ENCODE assay signal across 8 cellular contexts in the genomic region with DNA sequence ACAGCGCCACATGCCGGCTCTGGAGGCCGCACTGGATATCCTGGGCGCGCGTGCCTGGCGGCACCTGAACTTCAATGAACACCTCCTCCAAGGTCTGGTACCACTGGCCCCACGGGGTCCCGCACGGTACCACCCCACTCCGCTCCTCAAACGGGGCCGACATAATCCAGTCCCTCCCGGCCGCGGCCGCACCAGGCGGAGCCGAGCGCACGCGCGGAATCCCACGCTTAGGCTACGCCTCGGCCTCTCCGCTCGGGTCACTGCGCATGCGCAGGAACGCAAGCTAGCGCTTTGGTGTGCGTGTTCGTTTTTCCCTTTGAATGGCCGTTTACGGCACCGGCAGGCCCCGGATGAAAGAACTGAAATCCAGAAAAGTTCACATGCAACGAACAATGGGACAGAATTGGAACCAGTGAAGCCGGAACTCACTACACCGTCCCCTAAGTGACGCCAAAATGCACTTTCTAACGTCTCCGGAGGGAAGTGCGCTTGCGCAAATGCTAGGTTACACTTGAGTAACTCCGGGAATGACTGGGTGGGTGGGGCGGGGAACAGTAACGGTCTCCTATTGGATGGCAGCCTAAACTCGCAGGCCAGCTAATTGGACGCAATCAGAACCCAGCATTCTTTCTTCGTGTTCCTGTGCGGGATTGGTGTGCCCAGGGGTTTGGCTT. TPM values are rescaled to one million over a fixed set of nuclear protein-coding genes. Genes with fewer than 3 reads are reported as not detected.
DNase-seq lines count a peak whose midpoint lies in the region; ATAC-seq and TF ChIP-seq lines count a peak whose summit lies in the region.

A gene with protein sequence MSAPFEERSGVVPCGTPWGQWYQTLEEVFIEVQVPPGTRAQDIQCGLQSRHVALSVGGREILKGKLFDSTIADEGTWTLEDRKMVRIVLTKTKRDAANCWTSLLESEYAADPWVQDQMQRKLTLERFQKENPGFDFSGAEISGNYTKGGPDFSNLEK (minus strand): TSS at position 215 of the 674 bp plus-strand sequence. CDS start 52 bp downstream, at position 163.

- H3K27ac Mint-ChIP-seq in progenitor cell of endocrine pancreas: peak within 1 kb of the TSS; percentile 100

- peak within 1 kb of the TSS; percentile 90 for H3K4me3 Mint-ChIP-seq in progenitor cell of endocrine pancreas (ENCODE audit: low read depth)

- H3K36me3 Mint-ChIP-seq in progenitor cell of endocrine pancreas (ENCODE audit: insufficient read depth): peaks cover 14% of the 10 kb centered on the region

- H3K36me3 ChIP-seq in left ventricle myocardium inferior (peaks cover 13% of the 10 kb centered on the region), urinary bladder (ENCODE audit: insufficient read depth) (no peaks in the 10 kb centered on the region)

- intact Hi-C loops in T-helper 1 cell treated with Interleukin-12 subunit alpha and Interleukin-12 subunit beta and Interleukin-4 antibody, amounts not matched to agents 30 ng/mL and 1 ng/mL, for 36 hours (cut with micrococcal nuclease): loop anchor here (1.0 kb wide), 3 partner anchors 9 to 45 kb away; partner anchors contain the start of genes CCNG1 and MAT2B
- intact Hi-C loops in left ventricle myocardium inferior (cut with micrococcal nuclease): no loop called here

- peaks cover 12% of the 10 kb centered on the region for H3K4me1 Mint-ChIP-seq in progenitor cell of endocrine pancreas (ENCODE audit: low read depth)

- no peaks in the 10 kb centered on the region for H3K27me3 ChIP-seq in left ventricle myocardium inferior (ENCODE audit: low read depth)

- H3K4me3 ChIP-seq in left ventricle myocardium inferior (peak within 1 kb of the TSS; percentile 89), urinary bladder (ENCODE audit: low read depth, low read length) (peak within 1 kb of the TSS; percentile 57)

- H3K4me1 ChIP-seq in left ventricle myocardium inferior: peaks cover 40% of the 10 kb centered on the region
- H3K4me1 ChIP-seq in urinary bladder (ENCODE audit: insufficient read depth): no peaks in the 10 kb centered on the region

- H3K27me3 Mint-ChIP-seq in progenitor cell of endocrine pancreas: no peaks in the 10 kb centered on the region

- peak; percentile 90 for DNase-seq in GM13976 (ENCODE audit: low spot score)
- DNase-seq in NCI-H146 treated with DMSO at 0.1 percent for 48 hours (lab: John Stamatoyannopoulos, UW; ENCODE audit: unreplicated experiment): peak; percentile 89
- DNase-seq in amniotic stem cell (lab: John Stamatoyannopoulos, UW): peak; percentile 95
- peak; percentile 93 for DNase-seq in left ventricle myocardium inferior
- peak; percentile 91 for DNase-seq in progenitor cell of endocrine pancreas (ENCODE audit: low spot score, unreplicated experiment)

- no peaks in the 10 kb centered on the region for H3K9me3 Mint-ChIP-seq in progenitor cell of endocrine pancreas (ENCODE audit: low read depth)

- H3K27ac ChIP-seq in left ventricle myocardium inferior (replicated peaks) (peak within 1 kb of the TSS; percentile 98), urinary bladder (ENCODE audit: low read depth) (peak within 1 kb of the TSS; percentile 93)

- WGBS in urinary bladder: under 1% methylated on average over 53 of the region's 53 CpGs

- no peak for TF ChIP-seq CTCF in GM13976 (IDR thresholded peaks at IDR 0.05; ENCODE audit: borderline replicate concordance, control extremely low read depth, extremely low read depth, insufficient read depth, missing control alignments)
- TF ChIP-seq CTCF in left ventricle myocardium inferior (IDR thresholded peaks at IDR 0.05; ENCODE audit: borderline replicate concordance): peak; percentile 40
- peak; percentile 34 for TF ChIP-seq CTCF in progenitor cell of endocrine pancreas (IDR thresholded peaks at IDR 0.05; ENCODE audit: unreplicated experiment)

- in situ Hi-C loops in GM13976 (cut with MboI; ENCODE audit: low sequenced_read_pairs, unreplicated experiment): no loop called here

- no peaks in the 10 kb centered on the region for H3K9me3 ChIP-seq in left ventricle myocardium inferior (replicated peaks)

- ATAC-seq in HG02870 (IDR thresholded peaks at IDR 0.05; ENCODE audit: unreplicated experiment): peak; percentile 78

RNA-seq across cellular contexts. Expression of the gene that starts here (rescaled TPM):
- 27.7 and 30.2 TPM in 2 replicates for total RNA-seq in T-helper 1 cell treated with Interleukin-12 subunit alpha and Interleukin-12 subunit beta and Interleukin-4 antibody, amounts not matched to agents 30 ng/mL and 1 ng/mL, for 36 hours
- 13.0 TPM for total RNA-seq in left ventricle myocardium inferior
- total RNA-seq in progenitor cell of endocrine pancreas: 33.0 and 39.1 TPM in 2 replicates
- 13.1 TPM for total RNA-seq in urinary bladder
- polyA plus RNA-seq in urinary bladder: 12.9 TPM

Comparison
In these comparisons a context has a peak if more than half of its experiments do, and no peak if none do; other contexts are left out.
1. Peak in every context shown above with its lines: DNase-seq, ATAC-seq, H3K4me3 ChIP-seq and H3K27ac ChIP-seq.